ENCODE assay signal across 1 cellular context in the genomic region with DNA sequence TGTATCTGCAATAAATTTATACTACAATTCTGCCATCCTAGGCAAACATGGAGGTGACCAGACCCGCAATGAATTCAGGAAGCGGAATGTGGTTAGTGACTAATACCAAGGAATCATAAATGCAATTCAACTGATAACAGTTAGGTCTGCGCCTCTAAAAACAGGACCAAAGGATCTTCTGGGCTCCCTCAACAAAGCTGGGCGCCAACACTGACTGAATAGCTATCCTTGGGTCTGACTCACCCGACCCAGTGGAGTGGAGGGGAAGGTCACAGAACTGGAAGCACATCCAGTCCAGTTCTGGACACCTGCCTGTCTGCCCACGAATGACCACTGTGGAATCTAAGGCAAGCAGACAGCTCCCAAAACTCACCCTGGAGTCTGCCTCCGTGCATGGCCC.
TF ChIP-seq lines count a peak whose summit lies in the region.

No MANE protein-coding gene starts in this region.

TF ChIP-seq in SK-N-SH, 30 proteins besides CTCF, POLR2A, EP300 and RAD21 (continued from another document):
- TF ChIP-seq, protein P1, sequence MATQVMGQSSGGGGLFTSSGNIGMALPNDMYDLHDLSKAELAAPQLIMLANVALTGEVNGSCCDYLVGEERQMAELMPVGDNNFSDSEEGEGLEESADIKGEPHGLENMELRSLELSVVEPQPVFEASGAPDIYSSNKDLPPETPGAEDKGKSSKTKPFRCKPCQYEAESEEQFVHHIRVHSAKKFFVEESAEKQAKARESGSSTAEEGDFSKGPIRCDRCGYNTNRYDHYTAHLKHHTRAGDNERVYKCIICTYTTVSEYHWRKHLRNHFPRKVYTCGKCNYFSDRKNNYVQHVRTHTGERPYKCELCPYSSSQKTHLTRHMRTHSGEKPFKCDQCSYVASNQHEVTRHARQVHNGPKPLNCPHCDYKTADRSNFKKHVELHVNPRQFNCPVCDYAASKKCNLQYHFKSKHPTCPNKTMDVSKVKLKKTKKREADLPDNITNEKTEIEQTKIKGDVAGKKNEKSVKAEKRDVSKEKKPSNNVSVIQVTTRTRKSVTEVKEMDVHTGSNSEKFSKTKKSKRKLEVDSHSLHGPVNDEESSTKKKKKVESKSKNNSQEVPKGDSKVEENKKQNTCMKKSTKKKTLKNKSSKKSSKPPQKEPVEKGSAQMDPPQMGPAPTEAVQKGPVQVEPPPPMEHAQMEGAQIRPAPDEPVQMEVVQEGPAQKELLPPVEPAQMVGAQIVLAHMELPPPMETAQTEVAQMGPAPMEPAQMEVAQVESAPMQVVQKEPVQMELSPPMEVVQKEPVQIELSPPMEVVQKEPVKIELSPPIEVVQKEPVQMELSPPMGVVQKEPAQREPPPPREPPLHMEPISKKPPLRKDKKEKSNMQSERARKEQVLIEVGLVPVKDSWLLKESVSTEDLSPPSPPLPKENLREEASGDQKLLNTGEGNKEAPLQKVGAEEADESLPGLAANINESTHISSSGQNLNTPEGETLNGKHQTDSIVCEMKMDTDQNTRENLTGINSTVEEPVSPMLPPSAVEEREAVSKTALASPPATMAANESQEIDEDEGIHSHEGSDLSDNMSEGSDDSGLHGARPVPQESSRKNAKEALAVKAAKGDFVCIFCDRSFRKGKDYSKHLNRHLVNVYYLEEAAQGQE (IDR thresholded peaks at IDR 0.05; ENCODE audit: low read depth, low read length): no peak
- TF ChIP-seq MXI1 (IDR thresholded peaks at IDR 0.05; ENCODE audit: low read depth, low read length): no peak
- TF ChIP-seq NFIC (IDR thresholded peaks at IDR 0.05; ENCODE audit: borderline replicate concordance): no peak
- no peak for TF ChIP-seq FOXM1 (IDR thresholded peaks at IDR 0.05; ENCODE audit: low read depth)
- no peak for TF ChIP-seq MEF2A (IDR thresholded peaks at IDR 0.05; ENCODE audit: borderline replicate concordance, low read depth)
- TF ChIP-seq SIN3A (IDR thresholded peaks at IDR 0.05; ENCODE audit: borderline replicate concordance, low read depth, low read length): no peak
- no peak for TF ChIP-seq ELF1 (IDR thresholded peaks at IDR 0.05)
- no peak for TF ChIP-seq EZH2phosphoT487 (IDR thresholded peaks at IDR 0.05; ENCODE audit: borderline replicate concordance, low read depth)
- TF ChIP-seq TEAD4 (IDR thresholded peaks at IDR 0.05; ENCODE audit: borderline replicate concordance, insufficient read depth): no peak
- TF ChIP-seq, protein P2, sequence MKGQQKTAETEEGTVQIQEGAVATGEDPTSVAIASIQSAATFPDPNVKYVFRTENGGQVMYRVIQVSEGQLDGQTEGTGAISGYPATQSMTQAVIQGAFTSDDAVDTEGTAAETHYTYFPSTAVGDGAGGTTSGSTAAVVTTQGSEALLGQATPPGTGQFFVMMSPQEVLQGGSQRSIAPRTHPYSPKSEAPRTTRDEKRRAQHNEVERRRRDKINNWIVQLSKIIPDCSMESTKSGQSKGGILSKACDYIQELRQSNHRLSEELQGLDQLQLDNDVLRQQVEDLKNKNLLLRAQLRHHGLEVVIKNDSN (IDR thresholded peaks at IDR 0.05; ENCODE audit: borderline replicate concordance, low read depth): no peak
- no peak for TF ChIP-seq GABPA (IDR thresholded peaks at IDR 0.05; ENCODE audit: low read depth)
- no peak for TF ChIP-seq RCOR1 (IDR thresholded peaks at IDR 0.05; ENCODE audit: low read length)
